Comparison of ENCODE assay signal across 8 cellular contexts in genomic region chr19:8513687-8514504, GRCh38. TPM values are rescaled to one million over a fixed set of nuclear protein-coding genes. Genes with fewer than 3 reads are reported as not detected.
DNase-seq lines count a peak whose midpoint lies in the region; ATAC-seq and TF ChIP-seq lines count a peak whose summit lies in the region.

TSS of gene ZNF414 (minus strand) at chr19:8514167. CDS start at chr19:8514046, 121 bp downstream.

- intact Hi-C loops in T-helper 1 cell treated with Interleukin-12 subunit alpha and Interleukin-12 subunit beta and Interleukin-4 antibody, amounts not matched to agents 30 ng/mL and 1 ng/mL, for 36 hours (cut with micrococcal nuclease): loop anchor here (1.0 to 10.0 kb wide), 9 partner anchors 9 to 589 kb away; partner anchors contain the start of genes CD320, CTXN1, HNRNPM and MARCHF2
- intact Hi-C loops in adrenal gland (cut with DNase I) (no loop called here), heart left ventricle (cut with DNase I) (loop anchor here in 3 of 10 donors (5.0 kb wide), 2 partner anchors 67 to 102 kb away; partner anchors contain the start of gene MARCHF2 (in 2 of the 3))

- H3K36me3 ChIP-seq in adrenal gland (replicated peaks in 1 of 2) (peaks cover 0 to 3% of the 10 kb centered on the region in 2 donors), heart left ventricle (peaks cover 0 to 18% (median 4%) of the 10 kb centered on the region in 9 donors)

- H3K4me1 Mint-ChIP-seq in type B pancreatic cell (ENCODE audit: unreplicated experiment): peaks cover 13% of the 10 kb centered on the region

- H3K4me1 ChIP-seq in adrenal gland (replicated peaks in 1 of 2) (peaks cover 19 to 27% of the 10 kb centered on the region in 2 donors), heart left ventricle (peaks cover 8 to 62% (median 17%) of the 10 kb centered on the region in 12 donors)

- H3K4me3 ChIP-seq in adrenal gland: peak within 1 kb of the TSS in 3 of 4 donors; percentile 62 to 85 (median 75)
- peak within 1 kb of the TSS; percentile 19 to 94 (median 86) for H3K4me3 ChIP-seq in heart left ventricle

- TF ChIP-seq CTCF in adrenal gland (IDR thresholded peaks at IDR 0.05): peak in 1 of 6 experiments; percentile 16
- peak in 1 of 12 donors; percentile 6 for TF ChIP-seq CTCF in heart left ventricle (IDR thresholded peaks at IDR 0.05)
- TF ChIP-seq CTCF in type B pancreatic cell (conservative IDR thresholded peaks at IDR 0.05): no peak

- peaks cover 3% of the 10 kb centered on the region for H3K36me3 Mint-ChIP-seq in type B pancreatic cell

- H3K4me3 Mint-ChIP-seq in type B pancreatic cell: peak within 1 kb of the TSS; percentile 94

- peak within 1 kb of the TSS; percentile 98 for H3K27ac Mint-ChIP-seq in type B pancreatic cell

- no peaks in the 10 kb centered on the region for H3K9me3 ChIP-seq in adrenal gland (replicated peaks in 1 of 3)
- no peaks in the 10 kb centered on the region for H3K9me3 ChIP-seq in heart left ventricle

- peak; percentile 87 for ATAC-seq in HG02884 (IDR thresholded peaks at IDR 0.05; ENCODE audit: unreplicated experiment)
- ATAC-seq in heart left ventricle: peak; percentile 93 to 96 (median 95)

- peak; percentile 90 for TF ChIP-seq POLR2A in GM15510 (IDR thresholded peaks at IDR 0.05; ENCODE audit: borderline replicate concordance, extremely low read depth, insufficient read length)
- peak; percentile 82 to 94 for TF ChIP-seq POLR2A in adrenal gland (IDR thresholded peaks at IDR 0.05)
- peak in 1 of 2 donors; percentile 82 for TF ChIP-seq POLR2A in heart left ventricle (IDR thresholded peaks at IDR 0.05)

- H3K27me3 ChIP-seq in adrenal gland (no peaks in the 10 kb centered on the region), heart left ventricle (no peaks in the 10 kb centered on the region)

- 0 to 2% (median 1%) methylated on average over 23 to 69 of the region's 70 CpGs for WGBS in adrenal gland, 4 donors
- 1 to 3% (median 1%) methylated on average over 38 to 70 of the region's 70 CpGs for WGBS in heart left ventricle, 4 donors

- H3K27ac ChIP-seq in adrenal gland (peak within 1 kb of the TSS; percentile 89 to 99 (median 98)), heart left ventricle (peak within 1 kb of the TSS; percentile 95 to 100 (median 99))

- peak; percentile 58 for DNase-seq in NCI-H1694 (lab: John Stamatoyannopoulos, UW)
- peak; percentile 96 to 99 (median 98) for DNase-seq in adrenal gland
- DNase-seq in heart left ventricle: peak; percentile 97 to 98 (median 97)
- DNase-seq in pons (ENCODE audit: low spot score): peak; percentile 86
- peak; percentile 97 for DNase-seq in type B pancreatic cell (ENCODE audit: extremely low spot score, unreplicated experiment)

- H3K9me3 Mint-ChIP-seq in type B pancreatic cell: no peaks in the 10 kb centered on the region

- peaks cover 5% of the 10 kb centered on the region for H3K27me3 Mint-ChIP-seq in type B pancreatic cell

RNA-seq across cellular contexts. Expression of gene ZNF414, which starts in this region (rescaled TPM):
- 32.5 and 32.6 TPM in 2 replicates for total RNA-seq in T-helper 1 cell treated with Interleukin-12 subunit alpha and Interleukin-12 subunit beta and Interleukin-4 antibody, amounts not matched to agents 30 ng/mL and 1 ng/mL, for 36 hours
- total RNA-seq in adrenal gland (10 to 100 TPM; 17.5 to 64.6 (median 25.5) TPM), heart left ventricle (10 to 100 TPM in 7 of 9 donors, 1 to 10 TPM in 2; 5.6 to 17.2 (median 13.7) TPM), type B pancreatic cell (ENCODE audit: low replicate concordance) (19.9 and 25.4 TPM in 2 replicates)
- polyA plus RNA-seq in adrenal gland (100 to 1,000 TPM in 1 of 3 donors, 10 to 100 TPM in 1, 1 to 10 TPM in 1; 5.2 to 103 (median 49.6) TPM), heart left ventricle (10 to 100 TPM; 20.1 to 26.6 TPM)

Comparison
In these comparisons a context has a peak if more than half of its experiments do, and no peak if none do; other contexts are left out.
1. Peak in every context shown above with its lines: DNase-seq, ATAC-seq, H3K4me3 ChIP-seq and H3K27ac ChIP-seq.